8 cellular contexts compared by ENCODE assay signal in genomic region chr1:24704411-24705259, GRCh38. TPM values are rescaled to one million over a fixed set of nuclear protein-coding genes. Genes with fewer than 3 reads are reported as not detected.
DNase-seq lines count a peak whose midpoint lies in the region; ATAC-seq and TF ChIP-seq lines count a peak whose summit lies in the region.

No MANE protein-coding gene starts in this region.

- CTCF ChIA-PET in activated CD8-positive, alpha-beta T cell treated with anti-CD3 and anti-CD28 coated beads for 36 hours (lab: Charles Lee) = no interaction called here

- no peak for TF ChIP-seq POLR2A in esophagus muscularis mucosa (IDR thresholded peaks at IDR 0.05; ENCODE audit: low read depth)

- no peaks in the 10 kb centered on the region for H3K27me3 ChIP-seq in esophagus muscularis mucosa

- no peaks in the 10 kb centered on the region for H3K27me3 Mint-ChIP-seq in activated CD8-positive, alpha-beta T cell treated with anti-CD3 and anti-CD28 coated beads for 36 hours

- peak overlapping the region; percentile 43 to 65 (median 52) for H3K27ac ChIP-seq in esophagus muscularis mucosa (replicated peaks in 1 of 4)

- no peak for TF ChIP-seq EP300 in esophagus muscularis mucosa (IDR thresholded peaks at IDR 0.05)

- WGBS in esophagus muscularis mucosa = 68% methylated on average over 15 of the region's 16 CpGs

- H3K9me3 ChIP-seq in esophagus muscularis mucosa = no peaks in the 10 kb centered on the region

- POLR2A ChIA-PET in activated CD8-positive, alpha-beta T cell treated with anti-CD3 and anti-CD28 coated beads for 36 hours (lab: Charles Lee) = no interaction called here

- peaks cover 3% of the 10 kb centered on the region for H3K4me1 Mint-ChIP-seq in activated CD8-positive, alpha-beta T cell treated with anti-CD3 and anti-CD28 coated beads for 36 hours (ENCODE audit: low read depth)

- no peaks in the 10 kb centered on the region for H3K36me3 ChIP-seq in esophagus muscularis mucosa

- no peak for TF ChIP-seq CTCF in esophagus muscularis mucosa (IDR thresholded peaks at IDR 0.05)
- TF ChIP-seq CTCF in activated CD8-positive, alpha-beta T cell treated with anti-CD3 and anti-CD28 coated beads for 36 hours (IDR thresholded peaks at IDR 0.05) = no peak

- intact Hi-C loops in esophagus muscularis mucosa (cut with DNase I) = no loop called here
- intact Hi-C loops in activated CD8-positive, alpha-beta T cell treated with anti-CD3 and anti-CD28 coated beads for 36 hours (cut with micrococcal nuclease) = no loop called here

- H3K4me3 ChIP-seq in esophagus muscularis mucosa = peak overlapping the region in 3 of 4 donors; percentile 2 to 29 (median 27)

- H3K4me1 ChIP-seq in esophagus muscularis mucosa = peaks cover 10 to 19% (median 18%) of the 10 kb centered on the region in 4 donors

- ATAC-seq in GM18861 (IDR thresholded peaks at IDR 0.05; ENCODE audit: unreplicated experiment) = no peak
- ATAC-seq in activated CD8-positive, alpha-beta T cell treated with anti-CD3 and anti-CD28 coated beads for 36 hours = no peak

- no peak overlapping the region for H3K4me3 Mint-ChIP-seq in activated CD8-positive, alpha-beta T cell treated with anti-CD3 and anti-CD28 coated beads for 36 hours

- no peak overlapping the region for H3K27ac Mint-ChIP-seq in activated CD8-positive, alpha-beta T cell treated with anti-CD3 and anti-CD28 coated beads for 36 hours

- DNase-seq in ELR (ENCODE audit: low read depth) = peak; percentile 83
- peak; percentile 66 for DNase-seq in NCI-H69 (lab: John Stamatoyannopoulos, UW)
- no peak for DNase-seq in esophagus muscularis mucosa (ENCODE audit: extremely low spot score)
- peak; percentile 29 for DNase-seq in occipital lobe (lab: John Stamatoyannopoulos, UW)
- DNase-seq in activated T-cell treated with anti-CD3 and anti-CD28 coated beads, Interleukin-2, amount 50 U/mL, for 48 hours = no peak
- no peak for DNase-seq in SIG-M5 (lab: John Stamatoyannopoulos, UW)
- no peak for DNase-seq in activated CD8-positive, alpha-beta T cell treated with anti-CD3 and anti-CD28 coated beads for 36 hours

- no peaks in the 10 kb centered on the region for H3K9me3 Mint-ChIP-seq in activated CD8-positive, alpha-beta T cell treated with anti-CD3 and anti-CD28 coated beads for 36 hours

- H3K36me3 Mint-ChIP-seq in activated CD8-positive, alpha-beta T cell treated with anti-CD3 and anti-CD28 coated beads for 36 hours (ENCODE audit: low read depth) = no peaks in the 10 kb centered on the region

RNA-seq across cellular contexts. Expression of gene CLIC4, which starts 40.6 kb away (rescaled TPM):
- total RNA-seq in esophagus muscularis mucosa (100 to 1,000 TPM; 375 to 606 (median 595) TPM), occipital lobe (96.7 TPM)
- total RNA-seq in activated CD8-positive, alpha-beta T cell treated with anti-CD3 and anti-CD28 coated beads for 36 hours = 10 to 100 TPM; 19.7 to 21.8 TPM

Comparison
In these comparisons a context has a peak if more than half of its experiments do, and no peak if none do; other contexts are left out.
1. DNase-seq: peak in ELR (single experiment), NCI-H69 (single experiment) and occipital lobe (single experiment); none in esophagus muscularis mucosa (single experiment), activated T-cell treated with anti-CD3 and anti-CD28 coated beads, Interleukin-2, amount 50 U/mL, for 48 hours (0 of 2), SIG-M5 (single experiment) and activated CD8-positive, alpha-beta T cell treated with anti-CD3 and anti-CD28 coated beads for 36 hours (single experiment).